13 cellular contexts compared by ENCODE assay signal in the genomic region with DNA sequence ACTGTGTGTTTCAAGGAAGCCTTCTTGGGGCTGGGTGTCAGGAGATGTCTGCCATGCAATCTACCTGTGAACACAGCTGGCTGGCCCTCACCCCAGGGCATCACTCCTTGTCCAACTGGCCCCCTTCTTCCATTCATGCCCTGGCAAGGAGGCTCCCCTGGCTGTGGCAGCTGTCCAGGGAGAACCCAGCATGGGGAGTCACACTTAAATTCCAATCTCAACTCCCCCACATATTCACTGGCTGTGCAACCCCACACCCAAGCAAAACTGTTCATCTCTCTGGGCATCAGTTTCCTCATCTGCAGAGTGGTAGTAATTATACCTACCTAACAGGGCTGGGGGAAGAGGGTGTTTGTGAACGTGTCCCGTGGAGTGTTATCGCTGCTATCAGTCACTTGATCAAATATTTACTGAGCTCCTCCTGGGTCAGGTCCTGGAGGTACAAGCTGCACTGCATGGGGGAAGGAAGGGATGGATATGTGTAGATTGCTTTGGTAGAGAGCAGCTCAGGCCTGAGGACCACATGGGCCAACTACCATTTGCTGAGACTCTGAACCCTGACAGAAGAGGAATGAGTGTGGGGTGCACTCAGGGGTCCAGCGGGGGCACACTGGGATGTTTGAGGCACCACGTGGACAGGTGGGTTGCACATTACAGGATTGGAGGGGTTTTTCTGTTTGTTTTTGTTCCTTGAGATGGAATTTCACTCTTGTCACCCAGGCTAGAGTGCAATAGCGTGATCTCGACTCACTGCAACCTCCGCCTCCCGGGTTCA. TPM values are rescaled to one million over a fixed set of nuclear protein-coding genes. Genes with fewer than 3 reads are reported as not detected.
DNase-seq lines count a peak whose midpoint lies in the region; ATAC-seq and TF ChIP-seq lines count a peak whose summit lies in the region.
"Had no signal": no experiment of that assay in that cellular context is flagged by ENCODE, and none has a peak within 500 bp of the region (broad histone marks: within the 10 kb centered on the region; RNA-seq: fewer than 3 reads in every experiment).

No MANE protein-coding gene starts in this region.

- no peak for TF ChIP-seq CTCF in heart right ventricle (IDR thresholded peaks at IDR 0.05)

- no peaks in the 10 kb centered on the region for H3K36me3 Mint-ChIP-seq in activated T-helper 2 cell treated with anti-CD3 and anti-CD28 coated beads, Interferon-gamma antibody, Interleukin-2, Interleukin-4, amounts not matched to agents 10 μg/mL and 5 μg/mL and 100 μg/mL, durations not matched to agents 14 hours and 24 hours and 36 hours (ENCODE audit: low read depth)
- peaks cover 0 to 4% of the 10 kb centered on the region in 2 donors for H3K36me3 Mint-ChIP-seq in stimulated activated naive B cell treated with anti-CD40 and anti-IgM and Interleukin-4, amounts not matched to agents 10 μg/mL and 1 μg/mL and 100 μg/mL, for 72 hours
- H3K36me3 Mint-ChIP-seq: activated naive CD8-positive, alpha-beta T cell; CD8-positive, alpha-beta T cell had no signal

- H3K4me3 Mint-ChIP-seq in activated T-helper 2 cell treated with anti-CD3 and anti-CD28 coated beads, Interferon-gamma antibody, Interleukin-2, Interleukin-4, amounts not matched to agents 10 μg/mL and 5 μg/mL and 100 μg/mL, durations not matched to agents 14 hours and 24 hours and 36 hours (ENCODE audit: low read depth) = no peak overlapping the region
- H3K4me3 Mint-ChIP-seq in stimulated activated naive B cell treated with anti-CD40 and anti-IgM and Interleukin-4, amounts not matched to agents 10 μg/mL and 1 μg/mL and 100 μg/mL, for 72 hours = no peak overlapping the region
- H3K4me3 Mint-ChIP-seq: activated naive CD8-positive, alpha-beta T cell had no signal

- no peaks in the 10 kb centered on the region for H3K9me3 ChIP-seq in right cardiac atrium (ENCODE audit: control insufficient read depth, low read length)
- H3K9me3 ChIP-seq in heart right ventricle = no peaks in the 10 kb centered on the region
- no peaks in the 10 kb centered on the region for H3K9me3 ChIP-seq in aorta (ENCODE audit: control insufficient read depth, low read length)
- H3K9me3 ChIP-seq: SJCRH30 had no signal

- peaks cover 14% of the 10 kb centered on the region for H3K27me3 Mint-ChIP-seq in activated T-helper 2 cell treated with anti-CD3 and anti-CD28 coated beads, Interferon-gamma antibody, Interleukin-2, Interleukin-4, amounts not matched to agents 10 μg/mL and 5 μg/mL and 100 μg/mL, durations not matched to agents 14 hours and 24 hours and 36 hours (ENCODE audit: low read depth)
- H3K27me3 Mint-ChIP-seq in stimulated activated naive B cell treated with anti-CD40 and anti-IgM and Interleukin-4, amounts not matched to agents 10 μg/mL and 1 μg/mL and 100 μg/mL, for 72 hours = peaks cover 7 to 8% of the 10 kb centered on the region in 2 donors

- 80% methylated on average over 9 of the region's 9 CpGs for WGBS in right cardiac atrium
- WGBS in heart right ventricle, 2 donors = 78 to 80% methylated on average over 9 of the region's 9 CpGs
- 88 to 90% methylated on average over 9 of the region's 9 CpGs for WGBS in aorta, 2 donors

- H3K36me3 ChIP-seq in heart right ventricle (no peaks in the 10 kb centered on the region), aorta (ENCODE audit: control insufficient read depth in 1 of 2, insufficient read depth in 2 of 2, low read length in 1 of 2) (no peaks in the 10 kb centered on the region)
- H3K36me3 ChIP-seq: SJCRH30 had no signal

- peak in 2 of 3 donors; percentile 17 to 41 for DNase-seq in right cardiac atrium
- DNase-seq in heart right ventricle = no peak
- peak; percentile 10 for DNase-seq in activated T-helper 2 cell treated with anti-CD3 and anti-CD28 coated beads, Interferon-gamma antibody, Interleukin-2, Interleukin-4, amounts not matched to agents 10 μg/mL and 5 μg/mL and 100 μg/mL, durations not matched to agents 14 hours and 24 hours and 36 hours (ENCODE audit: low spot score)
- DNase-seq in mucosa of gallbladder (ENCODE audit: low spot score) = peak; percentile 58
- peak; percentile 49 to 76 for DNase-seq in aorta
- DNase-seq in NCI-H1436 (lab: John Stamatoyannopoulos, UW) = no peak
- no peak for DNase-seq in stimulated activated naive B cell treated with anti-CD40 and anti-IgM and Interleukin-4, amounts not matched to agents 10 μg/mL and 1 μg/mL and 100 μg/mL, for 72 hours
- DNase-seq: midbrain, SJCRH30 had no signal

- H3K27me3 ChIP-seq in right cardiac atrium (ENCODE audit: control insufficient read depth, insufficient read depth) (no peaks in the 10 kb centered on the region), heart right ventricle (peaks cover 30 to 77% (median 76%) of the 10 kb centered on the region in 7 donors), aorta (ENCODE audit: control insufficient read depth in 1 of 2, insufficient read depth in 2 of 2, low read length in 1 of 2) (no peaks in the 10 kb centered on the region)
- H3K27me3 ChIP-seq: SJCRH30 had no signal

- no peak overlapping the region for H3K4me3 ChIP-seq in right cardiac atrium (ENCODE audit: low read length)
- H3K4me3 ChIP-seq in heart right ventricle = no peak overlapping the region
- H3K4me3 ChIP-seq in aorta (ENCODE audit: low read length in 2 of 2) = no peak overlapping the region
- H3K4me3 ChIP-seq: hepatocyte, SJCRH30 had no signal

- no peaks in the 10 kb centered on the region for H3K9me3 Mint-ChIP-seq in activated T-helper 2 cell treated with anti-CD3 and anti-CD28 coated beads, Interferon-gamma antibody, Interleukin-2, Interleukin-4, amounts not matched to agents 10 μg/mL and 5 μg/mL and 100 μg/mL, durations not matched to agents 14 hours and 24 hours and 36 hours
- no peaks in the 10 kb centered on the region for H3K9me3 Mint-ChIP-seq in stimulated activated naive B cell treated with anti-CD40 and anti-IgM and Interleukin-4, amounts not matched to agents 10 μg/mL and 1 μg/mL and 100 μg/mL, for 72 hours
- H3K9me3 Mint-ChIP-seq: CD8-positive, alpha-beta T cell had no signal

- ATAC-seq in right cardiac atrium = no peak
- ATAC-seq in heart right ventricle = no peak
- ATAC-seq in aorta (ENCODE audit: low FRiP score) = no peak
- no peak for ATAC-seq in GM19351 (IDR thresholded peaks at IDR 0.05; ENCODE audit: unreplicated experiment)
- ATAC-seq in stimulated activated naive B cell treated with anti-CD40 and anti-IgM and Interleukin-4, amounts not matched to agents 10 μg/mL and 1 μg/mL and 100 μg/mL, for 72 hours (replicated peaks) = no peak
- ATAC-seq: CD8-positive, alpha-beta T cell had no signal

- H3K4me1 Mint-ChIP-seq in activated T-helper 2 cell treated with anti-CD3 and anti-CD28 coated beads, Interferon-gamma antibody, Interleukin-2, Interleukin-4, amounts not matched to agents 10 μg/mL and 5 μg/mL and 100 μg/mL, durations not matched to agents 14 hours and 24 hours and 36 hours (ENCODE audit: low read depth) = peaks cover 3% of the 10 kb centered on the region
- peaks cover 12 to 18% of the 10 kb centered on the region in 2 donors for H3K4me1 Mint-ChIP-seq in stimulated activated naive B cell treated with anti-CD40 and anti-IgM and Interleukin-4, amounts not matched to agents 10 μg/mL and 1 μg/mL and 100 μg/mL, for 72 hours

- H3K27ac ChIP-seq in right cardiac atrium (ENCODE audit: low read length) (no peak overlapping the region), heart right ventricle (no peak overlapping the region), aorta (ENCODE audit: low read depth in 1 of 2, low read length in 2 of 2) (no peak overlapping the region)
- H3K27ac ChIP-seq: hepatocyte, SJCRH30 had no signal

- H3K4me1 ChIP-seq in right cardiac atrium (ENCODE audit: control insufficient read depth, insufficient read depth, low read length) (no peaks in the 10 kb centered on the region), heart right ventricle (peaks cover 0 to 9% (median 7%) of the 10 kb centered on the region in 9 donors), aorta (ENCODE audit: control insufficient read depth in 1 of 2, insufficient read depth in 2 of 2, low read length in 2 of 2) (no peaks in the 10 kb centered on the region)
- H3K4me1 ChIP-seq: SJCRH30 had no signal

- intact Hi-C loops in right cardiac atrium (cut with DNase I) = no loop called here
- intact Hi-C loops in heart right ventricle (cut with DNase I) = no loop called here
- intact Hi-C loops in activated T-helper 2 cell treated with anti-CD3 and anti-CD28 coated beads, Interferon-gamma antibody, Interleukin-2, Interleukin-4, amounts not matched to agents 10 μg/mL and 5 μg/mL and 100 μg/mL, durations not matched to agents 14 hours and 24 hours and 36 hours (cut with micrococcal nuclease) = no loop called here
- intact Hi-C loops in aorta (cut with DNase I) = no loop called here

- no peak overlapping the region for H3K27ac Mint-ChIP-seq in activated T-helper 2 cell treated with anti-CD3 and anti-CD28 coated beads, Interferon-gamma antibody, Interleukin-2, Interleukin-4, amounts not matched to agents 10 μg/mL and 5 μg/mL and 100 μg/mL, durations not matched to agents 14 hours and 24 hours and 36 hours
- no peak overlapping the region for H3K27ac Mint-ChIP-seq in stimulated activated naive B cell treated with anti-CD40 and anti-IgM and Interleukin-4, amounts not matched to agents 10 μg/mL and 1 μg/mL and 100 μg/mL, for 72 hours
- H3K27ac Mint-ChIP-seq: activated naive CD8-positive, alpha-beta T cell; CD8-positive, alpha-beta T cell had no signal

RNA-seq across cellular contexts. Expression of a gene that starts 2.1 kb away (rescaled TPM):
- not detected for total RNA-seq in right cardiac atrium
- polyA plus RNA-seq in right cardiac atrium = not detected
- under 1 TPM in 1 of 10 donors, not detected in 9; 0.13 TPM for total RNA-seq in heart right ventricle
- polyA plus RNA-seq in heart right ventricle = not detected
- not detected in 2 replicates for total RNA-seq in activated T-helper 2 cell treated with anti-CD3 and anti-CD28 coated beads, Interferon-gamma antibody, Interleukin-2, Interleukin-4, amounts not matched to agents 10 μg/mL and 5 μg/mL and 100 μg/mL, durations not matched to agents 14 hours and 24 hours and 36 hours
- total RNA-seq in mucosa of gallbladder = 14.8 TPM
- total RNA-seq in aorta = 1 to 10 TPM in 1 of 2 donors, under 1 TPM in 1; 0.36 to 1.2 TPM
- 1 to 10 TPM in 1 of 2 donors, under 1 TPM in 1; 0.54 to 4.0 TPM for polyA plus RNA-seq in aorta
- total RNA-seq: CD8-positive, alpha-beta T cell; SJCRH30 had no signal

RNA-seq across cellular contexts. Expression of a gene that starts 20.3 kb away (rescaled TPM):
- total RNA-seq in right cardiac atrium (1 to 10 TPM; 2.7 to 4.1 (median 3.5) TPM), heart right ventricle (1 to 10 TPM; 1.3 to 4.1 (median 2.9) TPM), mucosa of gallbladder (1.4 TPM), aorta (10 to 100 TPM in 1 of 2 donors, 1 to 10 TPM in 1; 8.8 to 24.8 TPM)
- polyA plus RNA-seq in right cardiac atrium (2.6 TPM), heart right ventricle (1 to 10 TPM in 1 of 2 donors, under 1 TPM in 1; 0.87 to 3.7 TPM), aorta (under 1 TPM; 0.13 to 0.79 TPM)
- total RNA-seq in activated T-helper 2 cell treated with anti-CD3 and anti-CD28 coated beads, Interferon-gamma antibody, Interleukin-2, Interleukin-4, amounts not matched to agents 10 μg/mL and 5 μg/mL and 100 μg/mL, durations not matched to agents 14 hours and 24 hours and 36 hours = 1.5 TPM in 2 replicates
- total RNA-seq: SJCRH30 had no signal

Comparison
In these comparisons a context has a peak if more than half of its experiments do, and no peak if none do; other contexts are left out.
1. DNase-seq: peak in right cardiac atrium (2 of 3), activated T-helper 2 cell treated with anti-CD3 and anti-CD28 coated beads, Interferon-gamma antibody, Interleukin-2, Interleukin-4, amounts not matched to agents 10 μg/mL and 5 μg/mL and 100 μg/mL, durations not matched to agents 14 hours and 24 hours and 36 hours (single experiment), mucosa of gallbladder (single experiment) and aorta (2 of 2); none in heart right ventricle (0 of 2), NCI-H1436 (single experiment) and stimulated activated naive B cell treated with anti-CD40 and anti-IgM and Interleukin-4, amounts not matched to agents 10 μg/mL and 1 μg/mL and 100 μg/mL, for 72 hours (single experiment).